ENCODE assay signal across 24 cellular contexts in genomic region chr1:94071391-94071790, GRCh38. TPM values are rescaled to one million over a fixed set of nuclear protein-coding genes. Genes with fewer than 3 reads are reported as not detected.
DNase-seq lines count a peak whose midpoint lies in the region; ATAC-seq, FAIRE-seq and TF ChIP-seq lines count a peak whose summit lies in the region.
"Had no signal": no experiment of that assay in that cellular context is flagged by ENCODE, and none has a peak within 500 bp of the region (broad histone marks: within the 10 kb centered on the region; RNA-seq: fewer than 3 reads in every experiment).

No MANE protein-coding gene starts in this region.

- peak overlapping the region in 4 of 11 experiments; percentile 78 to 86 (median 80); a peak in 7 of 22 replicates for H3K27ac ChIP-seq in BLaER1 treated with 17β-estradiol and CSF1 and Interleukin-3, amounts not matched to agents 10 nM and 100 nM
- peak overlapping the region in 3 of 5 donors; percentile 29 to 92 (median 85) for H3K27ac ChIP-seq in stomach
- H3K27ac ChIP-seq: SJCRH30 had no signal

- no peaks in the 10 kb centered on the region for H3F3A ChIP-seq in Loucy (ENCODE audit: low read depth)

- no peaks in the 10 kb centered on the region for H3K9me3 ChIP-seq in BLaER1 treated with 17β-estradiol and CSF1 and Interleukin-3, amounts not matched to agents 10 nM and 100 nM (replicated peaks in 1 of 11)
- no peaks in the 10 kb centered on the region for H3K9me3 ChIP-seq in Loucy (ENCODE audit: insufficient read depth, low read depth, low read length)
- H3K9me3 ChIP-seq in stomach, result no peaks in the 10 kb centered on the region
- H3K9me3 ChIP-seq: SJCRH30 had no signal

- peaks cover 2% of the 10 kb centered on the region for H3K27me3 Mint-ChIP-seq in endothelial cell (ENCODE audit: unreplicated experiment)

- peak overlapping the region in 1 of 10 experiments; percentile 17; a peak in 2 of 20 replicates for H3K4me3 ChIP-seq in BLaER1 treated with 17β-estradiol and CSF1 and Interleukin-3, amounts not matched to agents 10 nM and 100 nM
- H3K4me3 ChIP-seq in Loucy (ENCODE audit: low read length, poor library complexity, severe bottlenecking) (peak overlapping the region; percentile 56), stomach (no peak overlapping the region)
- H3K4me3 ChIP-seq: SJCRH30 had no signal

- TF ChIP-seq POLR2A in stomach (IDR thresholded peaks at IDR 0.05), result no peak

- WGBS in stomach, 5 donors, result 43 to 91% (median 65%) methylated on average over 1 of the region's 1 CpG

- FAIRE-seq in GM19239 (lab: Jason Lieb, UNC), result no peak
- FAIRE-seq: GM18507 had no signal

- H3K4me3 Mint-ChIP-seq in endothelial cell (ENCODE audit: unreplicated experiment), result no peak overlapping the region

- peaks cover 64% of the 10 kb centered on the region for H3K4me1 Mint-ChIP-seq in endothelial cell (ENCODE audit: unreplicated experiment)

- H4K20me1 ChIP-seq in BLaER1 treated with 17β-estradiol and CSF1 and Interleukin-3, amounts not matched to agents 10 nM and 100 nM, result no peaks in the 10 kb centered on the region
- H4K20me1 ChIP-seq in Loucy (ENCODE audit: insufficient read depth, low read length, poor library complexity, severe bottlenecking), result no peaks in the 10 kb centered on the region

- H3K36me3 ChIP-seq in BLaER1 treated with 17β-estradiol and CSF1 and Interleukin-3, amounts not matched to agents 10 nM and 100 nM, result no peaks in the 10 kb centered on the region
- no peaks in the 10 kb centered on the region for H3K36me3 ChIP-seq in Loucy (ENCODE audit: insufficient read depth, low read length)
- no peaks in the 10 kb centered on the region for H3K36me3 ChIP-seq in stomach
- H3K36me3 ChIP-seq: SJCRH30 had no signal

- peak overlapping the region; percentile 70 for H3K27ac Mint-ChIP-seq in endothelial cell (ENCODE audit: unreplicated experiment)

- DNase-seq in endothelial cell (ENCODE audit: low spot score), result no peak
- DNase-seq in stomach, result no peak
- no peak for DNase-seq in glomerular visceral epithelial cell (ENCODE audit: extremely low spot score)
- DNase-seq in GM19239 (ENCODE audit: insufficient read length, low spot score), result no peak
- DNase-seq: GOT3; HCEC 1CT; Kasumi-1; MV-4-11; NCI-H1105; NCI-H1436 treated with DMSO at 0.1 percent for 48 hours; NCI-H1930; NCI-H446; NCI-H524 treated with DMSO at 0.1 percent for 48 hours; NK-92 treated with Interleukin-12 subunit alpha and Interleukin-12 subunit beta, amount 100 ng/mL, for 24 hours; PC-3; SJCRH30; T-helper 1 cell had no signal

- no peak for TF ChIP-seq EP300 in stomach (IDR thresholded peaks at IDR 0.05)

- H3K27me3 ChIP-seq in BLaER1 treated with 17β-estradiol and CSF1 and Interleukin-3, amounts not matched to agents 10 nM and 100 nM, result peaks cover 0 to 77% (median 0%) of the 10 kb centered on the region in 11 experiments; a peak in 5 of 22 replicates
- no peaks in the 10 kb centered on the region for H3K27me3 ChIP-seq in Loucy (ENCODE audit: insufficient read depth, low read length, poor library complexity, severe bottlenecking)
- H3K27me3 ChIP-seq in stomach, result no peaks in the 10 kb centered on the region
- H3K27me3 ChIP-seq: SJCRH30 had no signal

- peaks cover 45 to 90% (median 78%) of the 10 kb centered on the region in 10 experiments for H3K4me1 ChIP-seq in BLaER1 treated with 17β-estradiol and CSF1 and Interleukin-3, amounts not matched to agents 10 nM and 100 nM
- H3K4me1 ChIP-seq in Loucy (ENCODE audit: insufficient read depth, low read length, poor library complexity, severe bottlenecking) (peaks cover 87% of the 10 kb centered on the region), stomach (peaks cover 39 to 63% (median 48%) of the 10 kb centered on the region in 4 donors)

- intact Hi-C loops in stomach (cut with DNase I; ENCODE audit: low total_unique reads), result loop anchor here (10.0 kb wide), 1 partner anchor 163 kb away; the partner anchor contains the start of gene ARHGAP29

- no peaks in the 10 kb centered on the region for H3K9me2 ChIP-seq in Loucy (replicated peaks; ENCODE audit: low read depth, low read length)

- H3K36me3 Mint-ChIP-seq in endothelial cell (ENCODE audit: low read depth, unreplicated experiment), result peaks cover 9% of the 10 kb centered on the region

- H3K9ac ChIP-seq in BLaER1 treated with 17β-estradiol and CSF1 and Interleukin-3, amounts not matched to agents 10 nM and 100 nM, result no peak overlapping the region
- H3K9ac ChIP-seq in Loucy (ENCODE audit: low read depth, low read length, poor library complexity, severe bottlenecking), result peak overlapping the region; percentile 62

- H3K4me2 ChIP-seq in BLaER1 treated with 17β-estradiol and CSF1 and Interleukin-3, amounts not matched to agents 10 nM and 100 nM, result peak overlapping the region in 9 of 11 experiments; percentile 76 to 94 (median 86); a peak in 18 of 22 replicates
- peak overlapping the region; percentile 55 for H3K4me2 ChIP-seq in Loucy (ENCODE audit: low read depth, low read length, poor library complexity, severe bottlenecking)

- no peaks in the 10 kb centered on the region for H3K9me3 Mint-ChIP-seq in endothelial cell (ENCODE audit: unreplicated experiment)

- no peak for ATAC-seq in HG02571 (IDR thresholded peaks at IDR 0.05; ENCODE audit: unreplicated experiment)
- ATAC-seq: PC-3, Right ventricle myocardium inferior had no signal

- TF ChIP-seq CTCF in Loucy (conservative IDR thresholded peaks at IDR 0.05; ENCODE audit: low read length) (no peak), endothelial cell (IDR thresholded peaks at IDR 0.05; ENCODE audit: unreplicated experiment) (no peak), stomach (IDR thresholded peaks at IDR 0.05) (no peak)

- peaks cover 7% of the 10 kb centered on the region; the same call in 1 of the 2 replicates for H3K79me2 ChIP-seq in Loucy (ENCODE audit: insufficient read depth, low read length)

- no peak overlapping the region for H2AFZ ChIP-seq in Loucy (ENCODE audit: low read length)

RNA-seq across cellular contexts. Expression of gene ABCA4, which starts 49.6 kb away (rescaled TPM):
- total RNA-seq in endothelial cell (ENCODE audit: unreplicated experiment), result 51.7 TPM
- total RNA-seq in stomach, result 1 to 10 TPM in 1 of 5 donors, under 1 TPM in 1, not detected in 3; 0.37 to 1.2 TPM
- under 1 TPM in 1 of 3 donors, not detected in 2; 0.08 TPM for polyA plus RNA-seq in stomach
- total RNA-seq: HT-29, MCF 10A had no signal

Comparison
In these comparisons a context has a peak if more than half of its experiments do, and no peak if none do; other contexts are left out.
1. RNA of gene ABCA4, which starts 49.6 kb away (total RNA-seq): 51.7 TPM in endothelial cell (single experiment); 0.37 to 1.2 TPM in stomach; every median in the first group is over 10 times any median in the second.